7 cellular contexts compared by ENCODE assay signal in genomic region chr16:34064602-34065001, GRCh38.
DNase-seq lines count a peak whose midpoint lies in the region; ATAC-seq, FAIRE-seq and TF ChIP-seq lines count a peak whose summit lies in the region.
"Not testable (repeated sequence)": the region's sequence is repeated elsewhere in the genome, so short reads cannot be mapped to it uniquely, and the experiment has no call there.

No MANE protein-coding gene starts in this region.

- H3K4me2 ChIP-seq in endothelial cell of umbilical vein (ENCODE audit: insufficient read depth, low read length): not testable (repeated sequence)

- H3K4me3 ChIP-seq in endothelial cell of umbilical vein (replicated peaks in 1 of 3; ENCODE audit: insufficient read depth in 1 of 3, low read depth in 1 of 3, low read length in 3 of 3); mucosa of descending colon; upper lobe of left lung: not testable (repeated sequence)

- H3K79me2 ChIP-seq in endothelial cell of umbilical vein (ENCODE audit: control insufficient read depth, insufficient read depth, low read length): not testable (repeated sequence)

- DNase-seq in endothelial cell of umbilical vein (ENCODE audit: low read depth, low spot score): peak; percentile 2
- DNase-seq in Right ventricle myocardium superior; left lobe of liver (ENCODE audit: low spot score); mucosa of descending colon; sciatic nerve (ENCODE audit: low spot score); upper lobe of left lung: not testable (repeated sequence)

- H3K4me1 ChIP-seq in endothelial cell of umbilical vein (ENCODE audit: control insufficient read depth, extremely low read depth, insufficient read depth, low read length); mucosa of descending colon (ENCODE audit: low read depth); upper lobe of left lung: not testable (repeated sequence)

- ATAC-seq in GM19324 (IDR thresholded peaks at IDR 0.05; ENCODE audit: low FRiP score, unreplicated experiment): peak; percentile 34
- peak; percentile 48 for ATAC-seq in Right ventricle myocardium superior (ENCODE audit: poor library complexity)
- peak; percentile 30 for ATAC-seq in left lobe of liver
- ATAC-seq in mucosa of descending colon: peak; percentile 53
- peak; percentile 62 for ATAC-seq in sciatic nerve
- ATAC-seq in upper lobe of left lung (ENCODE audit: low FRiP score in 2 of 2): peak; percentile 71 to 80

- not testable (repeated sequence) for H3K27ac ChIP-seq in endothelial cell of umbilical vein (ENCODE audit: insufficient read depth, low read depth, low read length); upper lobe of left lung

- not testable (repeated sequence) for H3K9ac ChIP-seq in endothelial cell of umbilical vein (replicated peaks; ENCODE audit: extremely low read depth, insufficient read depth, low read length)

- CTCF ChIA-PET in endothelial cell of umbilical vein (lab: Charles Lee): not testable (repeated sequence)

- POLR2A ChIA-PET in endothelial cell of umbilical vein (lab: Charles Lee): not testable (repeated sequence)

- not testable (repeated sequence) for TF ChIP-seq POLR2A in endothelial cell of umbilical vein (IDR thresholded peaks at IDR 0.05; ENCODE audit: low read depth, low read length); upper lobe of left lung (IDR thresholded peaks at IDR 0.05)

- TF ChIP-seq EP300 in upper lobe of left lung (IDR thresholded peaks at IDR 0.05): not testable (repeated sequence)

- TF ChIP-seq CTCF in endothelial cell of umbilical vein (IDR thresholded peaks at IDR 0.05; ENCODE audit: extremely low read depth in 1 of 2, insufficient read depth in 1 of 2, low read depth in 1 of 2, low read length in 2 of 2); mucosa of descending colon (IDR thresholded peaks at IDR 0.05); upper lobe of left lung (IDR thresholded peaks at IDR 0.05): not testable (repeated sequence)

- not testable (repeated sequence) for H3K36me3 ChIP-seq in endothelial cell of umbilical vein (ENCODE audit: control insufficient read depth in 2 of 2, extremely low read depth in 1 of 2, insufficient read depth in 2 of 2, low read length in 2 of 2); mucosa of descending colon (ENCODE audit: low read depth); upper lobe of left lung

- H3K27me3 ChIP-seq in endothelial cell of umbilical vein (ENCODE audit: control insufficient read depth in 2 of 2, insufficient read depth in 2 of 2, low read length in 2 of 2); upper lobe of left lung: not testable (repeated sequence)

- dilution Hi-C loops in endothelial cell of umbilical vein (cut with MboI; ENCODE audit: extremely low pct_ligation_motif_present, low sequenced_read_pairs): not testable (repeated sequence)

- H2AFZ ChIP-seq in endothelial cell of umbilical vein (ENCODE audit: low read depth, low read length): not testable (repeated sequence)

- not testable (repeated sequence) for H3K9me1 ChIP-seq in endothelial cell of umbilical vein (replicated peaks; ENCODE audit: control insufficient read depth, extremely low read depth, insufficient read depth, low read length)

- not testable (repeated sequence) for H4K20me1 ChIP-seq in endothelial cell of umbilical vein (replicated peaks; ENCODE audit: control insufficient read depth, extremely low read depth, insufficient read depth, low read length)

- BruUV-seq in endothelial cell of umbilical vein (replicated peaks; lab: Mats Ljungman, UMichigan): not testable (repeated sequence)

- intact Hi-C loops in endothelial cell of umbilical vein (cut with micrococcal nuclease); Right ventricle myocardium superior (cut with DNase I); mucosa of descending colon (cut with DNase I, micrococcal nuclease); sciatic nerve (cut with DNase I): not testable (repeated sequence)

- H3K9me3 ChIP-seq in endothelial cell of umbilical vein (replicated peaks; ENCODE audit: control insufficient read depth, insufficient read depth, low read length) (peaks cover 26% of the 10 kb centered on the region), mucosa of descending colon (peaks cover 68% of the 10 kb centered on the region), upper lobe of left lung (peaks cover 0 to 43% (median 6%) of the 10 kb centered on the region in 4 donors)

- not testable (repeated sequence) for FAIRE-seq in endothelial cell of umbilical vein (lab: Jason Lieb, UNC)

- 62 to 71% methylated on average over 2 of the region's 2 CpGs for WGBS in upper lobe of left lung, 2 donors
